ENCODE assay signal across 13 cellular contexts in genomic region chr5:96083361-96083881, GRCh38.
A peak's percentile ranks its signal among the peaks of the same experiment; 100 is the strongest.
DNase-seq lines count a peak whose midpoint lies in the region; ATAC-seq and TF ChIP-seq lines count a peak whose summit lies in the region.
"Had no signal": no experiment of that assay in that cellular context is flagged by ENCODE, and none has a peak within 500 bp of the region (broad histone marks: within the 10 kb centered on the region; RNA-seq: fewer than 3 reads in every experiment).

No MANE protein-coding gene starts in this region.

- no peak overlapping the region for H3K4me3 Mint-ChIP-seq in activated CD4-positive, alpha-beta T cell treated with anti-CD3 and anti-CD28 coated beads, Interleukin-2, amount 10 ng/mL, durations not matched to agents 24 days and 14 days
- no peak overlapping the region for H3K4me3 Mint-ChIP-seq in activated naive CD8-positive, alpha-beta T cell treated with anti-CD3 and anti-CD28 coated beads for 36 hours
- H3K4me3 Mint-ChIP-seq: naive thymus-derived CD8-positive, alpha-beta T cell had no signal

- H3K27me3 ChIP-seq in right atrium auricular region = no peaks in the 10 kb centered on the region
- H3K27me3 ChIP-seq: left lung had no signal

- no peak for DNase-seq in activated CD4-positive, alpha-beta T cell treated with anti-CD3 and anti-CD28 coated beads, Interleukin-2, amount 10 ng/mL, durations not matched to agents 24 days and 14 days
- DNase-seq in activated CD4-positive, alpha-beta T cell treated with anti-CD3 and anti-CD28 coated beads for 4 hours = no peak
- DNase-seq in HEK293T (ENCODE audit: extremely low spot score) (no peak), mucosa of descending colon (no peak), right atrium auricular region (ENCODE audit: low spot score) (no peak), GM13977 (ENCODE audit: low spot score) (no peak), cardiac septum (ENCODE audit: low spot score) (no peak)
- DNase-seq in activated naive CD8-positive, alpha-beta T cell treated with anti-CD3 and anti-CD28 coated beads for 36 hours = no peak
- DNase-seq: DMS153; H7; left lung; naive thymus-derived CD8-positive, alpha-beta T cell; NCI-H510A treated with DMSO at 0.1 percent for 48 hours had no signal

- no peaks in the 10 kb centered on the region for H3K27me3 Mint-ChIP-seq in activated CD4-positive, alpha-beta T cell treated with anti-CD3 and anti-CD28 coated beads, Interleukin-2, amount 10 ng/mL, durations not matched to agents 24 days and 14 days
- H3K27me3 Mint-ChIP-seq in activated naive CD8-positive, alpha-beta T cell treated with anti-CD3 and anti-CD28 coated beads for 36 hours = peaks cover 22% of the 10 kb centered on the region

- H3K4me1 ChIP-seq in mucosa of descending colon (ENCODE audit: low read depth) = no peaks in the 10 kb centered on the region
- H3K4me1 ChIP-seq in right atrium auricular region = no peaks in the 10 kb centered on the region

- no peak overlapping the region for H3K27ac ChIP-seq in right atrium auricular region
- H3K27ac ChIP-seq: left lung had no signal

- H3K9me3 ChIP-seq in mucosa of descending colon = no peaks in the 10 kb centered on the region
- no peaks in the 10 kb centered on the region for H3K9me3 ChIP-seq in right atrium auricular region
- H3K9me3 ChIP-seq: left lung had no signal

- peak overlapping the region; percentile 61 for H3K27ac Mint-ChIP-seq in activated CD4-positive, alpha-beta T cell treated with anti-CD3 and anti-CD28 coated beads, Interleukin-2, amount 10 ng/mL, durations not matched to agents 24 days and 14 days
- H3K27ac Mint-ChIP-seq in activated naive CD8-positive, alpha-beta T cell treated with anti-CD3 and anti-CD28 coated beads for 36 hours = peak overlapping the region; percentile 28
- H3K27ac Mint-ChIP-seq: naive thymus-derived CD8-positive, alpha-beta T cell had no signal

- no peaks in the 10 kb centered on the region for H3K9me3 Mint-ChIP-seq in activated CD4-positive, alpha-beta T cell treated with anti-CD3 and anti-CD28 coated beads, Interleukin-2, amount 10 ng/mL, durations not matched to agents 24 days and 14 days
- no peaks in the 10 kb centered on the region for H3K9me3 Mint-ChIP-seq in activated naive CD8-positive, alpha-beta T cell treated with anti-CD3 and anti-CD28 coated beads for 36 hours
- H3K9me3 Mint-ChIP-seq: naive thymus-derived CD8-positive, alpha-beta T cell had no signal

- H3K4me3 ChIP-seq in mucosa of descending colon = no peak overlapping the region
- no peak overlapping the region for H3K4me3 ChIP-seq in right atrium auricular region
- H3K4me3 ChIP-seq: left lung had no signal

- H3K36me3 Mint-ChIP-seq in activated CD4-positive, alpha-beta T cell treated with anti-CD3 and anti-CD28 coated beads, Interleukin-2, amount 10 ng/mL, durations not matched to agents 24 days and 14 days (ENCODE audit: low read depth) = no peaks in the 10 kb centered on the region
- H3K36me3 Mint-ChIP-seq in activated naive CD8-positive, alpha-beta T cell treated with anti-CD3 and anti-CD28 coated beads for 36 hours = no peaks in the 10 kb centered on the region
- H3K36me3 Mint-ChIP-seq: naive thymus-derived CD8-positive, alpha-beta T cell had no signal

- H3K36me3 ChIP-seq in mucosa of descending colon (ENCODE audit: low read depth) = no peaks in the 10 kb centered on the region
- no peaks in the 10 kb centered on the region for H3K36me3 ChIP-seq in right atrium auricular region
- H3K36me3 ChIP-seq: left lung had no signal

- peaks cover 36% of the 10 kb centered on the region for H3K4me1 Mint-ChIP-seq in activated CD4-positive, alpha-beta T cell treated with anti-CD3 and anti-CD28 coated beads, Interleukin-2, amount 10 ng/mL, durations not matched to agents 24 days and 14 days
- peaks cover 24% of the 10 kb centered on the region for H3K4me1 Mint-ChIP-seq in activated naive CD8-positive, alpha-beta T cell treated with anti-CD3 and anti-CD28 coated beads for 36 hours
- H3K4me1 Mint-ChIP-seq: naive thymus-derived CD8-positive, alpha-beta T cell had no signal

- CTCF ChIA-PET in HEK293T (lab: Yijun Ruan, JAX) = interaction anchor here (0.6 kb wide), 1 partner anchor 223 kb away, joined by 4 read pairs; no protein-coding TSS in a partner anchor

- ATAC-seq in mucosa of descending colon = peak; percentile 70
- ATAC-seq: left lung; naive thymus-derived CD8-positive, alpha-beta T cell had no signal

- intact Hi-C loops in activated CD4-positive, alpha-beta T cell treated with anti-CD3 and anti-CD28 coated beads, Interleukin-2, amount 10 ng/mL, durations not matched to agents 24 days and 14 days (cut with micrococcal nuclease) = no loop called here
- intact Hi-C loops in mucosa of descending colon (cut with DNase I, micrococcal nuclease) (no loop called here), cardiac septum (cut with DNase I) (no loop called here)

- TF ChIP-seq CTCF in mucosa of descending colon (IDR thresholded peaks at IDR 0.05) (no peak), right atrium auricular region (IDR thresholded peaks at IDR 0.05) (no peak), GM13977 (IDR thresholded peaks at IDR 0.05; ENCODE audit: extremely low read depth, insufficient read depth, missing control alignments) (no peak)

- in situ Hi-C loops in GM13977 (cut with MboI; ENCODE audit: low pct_unique_long_range_greater_than_20kb, low sequenced_read_pairs, unreplicated experiment) = no loop called here

- POLR2A ChIA-PET in HEK293T (lab: Yijun Ruan, JAX) = no interaction called here

TF ChIP-seq in HEK293T, 16 proteins besides CTCF, POLR2A, EP300 and RAD21:
- peak; percentile 86 for TF ChIP-seq PKNOX1 (IDR thresholded peaks at IDR 0.05)
- TF ChIP-seq ZNF384 (IDR thresholded peaks at IDR 0.05) = no peak
